Comparison of ENCODE assay signal across 10 cellular contexts in the genomic region with DNA sequence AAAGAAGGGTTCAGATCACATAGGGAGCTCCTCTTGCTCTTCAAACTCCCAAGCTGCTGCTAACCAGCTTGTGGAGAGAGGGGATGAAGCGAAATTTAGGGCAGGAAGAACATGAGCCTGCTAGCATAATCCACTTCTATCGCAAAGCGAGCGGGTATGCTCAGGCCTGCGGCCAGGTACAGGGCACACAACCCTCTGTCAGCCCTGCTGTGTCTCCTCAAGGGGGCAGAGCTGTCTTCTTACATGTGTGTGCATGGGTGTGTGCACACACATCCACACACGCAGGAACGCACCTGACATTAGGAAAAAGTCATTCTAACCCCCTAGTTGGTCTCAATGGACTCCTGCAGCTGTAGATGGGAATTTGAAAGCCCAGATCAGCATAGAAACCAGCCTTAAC.
DNase-seq lines count a peak whose midpoint lies in the region; ATAC-seq and TF ChIP-seq lines count a peak whose summit lies in the region.
"Had no signal": no experiment of that assay in that cellular context is flagged by ENCODE, and none has a peak within 500 bp of the region (broad histone marks: within the 10 kb centered on the region; RNA-seq: fewer than 3 reads in every experiment).

No MANE protein-coding gene starts in this region.

- DNase-seq in AG04450 (ENCODE audit: low read depth, low spot score), result no peak
- peak; percentile 49 for DNase-seq in choroid plexus epithelial cell (ENCODE audit: low read depth)
- DNase-seq in MV-4-11 (lab: John Stamatoyannopoulos, UW), result no peak
- DNase-seq in OCI-LY7 (ENCODE audit: low spot score), result no peak
- DNase-seq: NCI-H1436; stimulated activated CD4-positive, alpha-beta T cell treated with anti-CD3 and anti-CD28 coated beads, Interleukin-12 subunit alpha, Interleukin-12 subunit beta, amount 100 ng/mL, for 4 hours had no signal

- intact Hi-C loops in OCI-LY7 (cut with micrococcal nuclease; ENCODE audit: unreplicated experiment), result no loop called here

- no peaks in the 10 kb centered on the region for H4K20me1 ChIP-seq in OCI-LY7 (ENCODE audit: insufficient read depth, low read length)

- H3K4me1 ChIP-seq in liver (ENCODE audit: control insufficient read depth in 4 of 4, insufficient read depth in 4 of 4, low read length in 3 of 4) (peaks cover 9 to 67% (median 42%) of the 10 kb centered on the region in 4 donors), OCI-LY7 (ENCODE audit: insufficient read depth, low read length, poor library complexity, severe bottlenecking) (no peaks in the 10 kb centered on the region)

- CTCF ChIA-PET in AG04450 (lab: Charles Lee), result interaction anchor here (0.7 to 4.7 kb wide), 26 partner anchors 7 to 641 kb away, joined by 3 to 48 read pairs (median 3); a partner anchor contains a TSS
- CTCF ChIA-PET in OCI-LY7 (lab: Charles Lee; ENCODE audit: unreplicated experiment), result no interaction called here

- H3K36me3 ChIP-seq in liver (ENCODE audit: control insufficient read depth in 4 of 4, insufficient read depth in 3 of 4, low read depth in 1 of 4, low read length in 3 of 4) (no peaks in the 10 kb centered on the region), OCI-LY7 (ENCODE audit: insufficient read depth, low read length) (no peaks in the 10 kb centered on the region)

- WGBS in liver, result 38% methylated on average over 7 of the region's 7 CpGs

- H3K9me3 ChIP-seq in AG04450 (ENCODE audit: control insufficient read depth, insufficient read depth, low read length) (no peaks in the 10 kb centered on the region), liver (ENCODE audit: control insufficient read depth in 4 of 4, low read length in 3 of 4) (no peaks in the 10 kb centered on the region), OCI-LY7 (ENCODE audit: low read length) (no peaks in the 10 kb centered on the region)

- H3K9me2 ChIP-seq in OCI-LY7 (ENCODE audit: insufficient read depth, low read length), result no peaks in the 10 kb centered on the region

- H3K27me3 ChIP-seq in AG04450 (ENCODE audit: control insufficient read depth, insufficient read depth, low read length) (no peaks in the 10 kb centered on the region), liver (ENCODE audit: control insufficient read depth in 4 of 4, insufficient read depth in 4 of 4, low read length in 3 of 4) (no peaks in the 10 kb centered on the region)

- no peak for ATAC-seq in GM19324 (IDR thresholded peaks at IDR 0.05; ENCODE audit: low FRiP score, unreplicated experiment)
- ATAC-seq in HG02970 (IDR thresholded peaks at IDR 0.05; ENCODE audit: low FRiP score, unreplicated experiment), result no peak

- POLR2A ChIA-PET in AG04450 (lab: Yijun Ruan, JAX), result interaction anchor here (0.8 to 0.9 kb wide), 2 partner anchors 80 to 81 kb away, joined by 3 to 4 read pairs; a partner anchor contains a TSS
- POLR2A ChIA-PET in OCI-LY7 (lab: Charles Lee), result no interaction called here

- H3K9ac ChIP-seq in liver (ENCODE audit: low read depth in 1 of 2, low read length in 2 of 2), result peak overlapping the region in 1 of 2 donors; percentile 34

- TF ChIP-seq CTCF in AG04450 (IDR thresholded peaks at IDR 0.05; ENCODE audit: low read depth, low read length) (peak; percentile 43), choroid plexus epithelial cell (conservative IDR thresholded peaks at IDR 0.05; ENCODE audit: low read depth, low read length) (peak; percentile 78), liver (IDR thresholded peaks at IDR 0.05; ENCODE audit: low read depth, low read length, missing input control) (peak; percentile 80), OCI-LY7 (conservative IDR thresholded peaks at IDR 0.05; ENCODE audit: low read length) (no peak)

- TF ChIP-seq RAD21 in Ishikawa (IDR thresholded peaks at IDR 0.05; ENCODE audit: low read depth) (peak; percentile 57), liver (IDR thresholded peaks at IDR 0.05) (peak; percentile 90 to 96)

- no peak for TF ChIP-seq EP300 in Ishikawa (IDR thresholded peaks at IDR 0.05; ENCODE audit: borderline replicate concordance)

- no peaks in the 10 kb centered on the region for H3K79me2 ChIP-seq in OCI-LY7 (ENCODE audit: insufficient read depth, low read depth, low read length)

- no peak overlapping the region for H3K4me2 ChIP-seq in OCI-LY7 (ENCODE audit: low read length)

- no peak overlapping the region for H3K27ac ChIP-seq in AG04450 (ENCODE audit: low read depth, low read length)
- peak overlapping the region; percentile 62 to 66 for H3K27ac ChIP-seq in liver (ENCODE audit: low read depth in 1 of 2, low read length in 2 of 2)
- no peak overlapping the region for H3K27ac ChIP-seq in OCI-LY7 (ENCODE audit: low read depth, low read length, poor library complexity, severe bottlenecking)

- no TSS peak for BruUV-seq in OCI-LY7 (replicated peaks; lab: Mats Ljungman, UMichigan)

- H2AFZ ChIP-seq in OCI-LY7 (ENCODE audit: low read length), result no peak overlapping the region

- H3K4me3 ChIP-seq in AG04450 (ENCODE audit: low read depth, low read length), result no peak overlapping the region
- no peak overlapping the region for H3K4me3 ChIP-seq in choroid plexus epithelial cell (ENCODE audit: low read depth, low read length)
- H3K4me3 ChIP-seq in liver (ENCODE audit: low read depth in 1 of 3, low read length in 3 of 3), result no peak overlapping the region
- H3K4me3 ChIP-seq in OCI-LY7 (ENCODE audit: low read depth, low read length, poor library complexity, severe bottlenecking), result no peak overlapping the region

TF ChIP-seq in Ishikawa, 13 proteins besides CTCF, POLR2A, EP300 and RAD21:
- TF ChIP-seq TAF1 (IDR thresholded peaks at IDR 0.05; ENCODE audit: low read depth) (no peak), TCF12 (IDR thresholded peaks at IDR 0.05; ENCODE audit: low read depth) (no peak), YY1 (IDR thresholded peaks at IDR 0.05; ENCODE audit: low read depth) (no peak), CREB1 (IDR thresholded peaks at IDR 0.05; ENCODE audit: low read depth) (no peak), FOXM1 (IDR thresholded peaks at IDR 0.05; ENCODE audit: borderline replicate concordance, low read depth) (no peak), NFIC (IDR thresholded peaks at IDR 0.05) (no peak), ZBTB7A (IDR thresholded peaks at IDR 0.05; ENCODE audit: low read depth) (no peak), EGR1 (IDR thresholded peaks at IDR 0.05) (no peak), TEAD4 (IDR thresholded peaks at IDR 0.05) (no peak)
- TF ChIP-seq, protein P1, sequence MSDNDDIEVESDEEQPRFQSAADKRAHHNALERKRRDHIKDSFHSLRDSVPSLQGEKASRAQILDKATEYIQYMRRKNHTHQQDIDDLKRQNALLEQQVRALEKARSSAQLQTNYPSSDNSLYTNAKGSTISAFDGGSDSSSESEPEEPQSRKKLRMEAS (IDR thresholded peaks at IDR 0.05), result no peak
- TF ChIP-seq, protein P2, sequence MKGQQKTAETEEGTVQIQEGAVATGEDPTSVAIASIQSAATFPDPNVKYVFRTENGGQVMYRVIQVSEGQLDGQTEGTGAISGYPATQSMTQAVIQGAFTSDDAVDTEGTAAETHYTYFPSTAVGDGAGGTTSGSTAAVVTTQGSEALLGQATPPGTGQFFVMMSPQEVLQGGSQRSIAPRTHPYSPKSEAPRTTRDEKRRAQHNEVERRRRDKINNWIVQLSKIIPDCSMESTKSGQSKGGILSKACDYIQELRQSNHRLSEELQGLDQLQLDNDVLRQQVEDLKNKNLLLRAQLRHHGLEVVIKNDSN (IDR thresholded peaks at IDR 0.05), result no peak

TF ChIP-seq in liver, 16 proteins besides CTCF, POLR2A, EP300 and RAD21 (continues in another document):
- no peak for TF ChIP-seq TAF1 (conservative IDR thresholded peaks at IDR 0.05)
- no peak for TF ChIP-seq SP1 (IDR thresholded peaks at IDR 0.05)
- TF ChIP-seq, protein P1 (IDR thresholded peaks at IDR 0.05), result no peak
- no peak for TF ChIP-seq FOXA1 (IDR thresholded peaks at IDR 0.05)
- no peak for TF ChIP-seq FOXA2 (IDR thresholded peaks at IDR 0.05)
- no peak for TF ChIP-seq GABPA (IDR thresholded peaks at IDR 0.05 in 1 of 2, conservative IDR thresholded peaks at IDR 0.05 in 1 of 2)
- TF ChIP-seq HNF4G (IDR thresholded peaks at IDR 0.05), result no peak
- peak in 1 of 2 donors; percentile 34 for TF ChIP-seq JUND (IDR thresholded peaks at IDR 0.05)
- TF ChIP-seq, protein P3, sequence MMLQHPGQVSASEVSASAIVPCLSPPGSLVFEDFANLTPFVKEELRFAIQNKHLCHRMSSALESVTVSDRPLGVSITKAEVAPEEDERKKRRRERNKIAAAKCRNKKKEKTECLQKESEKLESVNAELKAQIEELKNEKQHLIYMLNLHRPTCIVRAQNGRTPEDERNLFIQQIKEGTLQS (IDR thresholded peaks at IDR 0.05), result no peak
- TF ChIP-seq EGR1 (IDR thresholded peaks at IDR 0.05; ENCODE audit: low read depth in 2 of 2), result no peak
- TF ChIP-seq RXRA (IDR thresholded peaks at IDR 0.05), result peak in 1 of 2 donors; percentile 43
- TF ChIP-seq NR2F2 (IDR thresholded peaks at IDR 0.05), result no peak
- TF ChIP-seq, protein P4, sequence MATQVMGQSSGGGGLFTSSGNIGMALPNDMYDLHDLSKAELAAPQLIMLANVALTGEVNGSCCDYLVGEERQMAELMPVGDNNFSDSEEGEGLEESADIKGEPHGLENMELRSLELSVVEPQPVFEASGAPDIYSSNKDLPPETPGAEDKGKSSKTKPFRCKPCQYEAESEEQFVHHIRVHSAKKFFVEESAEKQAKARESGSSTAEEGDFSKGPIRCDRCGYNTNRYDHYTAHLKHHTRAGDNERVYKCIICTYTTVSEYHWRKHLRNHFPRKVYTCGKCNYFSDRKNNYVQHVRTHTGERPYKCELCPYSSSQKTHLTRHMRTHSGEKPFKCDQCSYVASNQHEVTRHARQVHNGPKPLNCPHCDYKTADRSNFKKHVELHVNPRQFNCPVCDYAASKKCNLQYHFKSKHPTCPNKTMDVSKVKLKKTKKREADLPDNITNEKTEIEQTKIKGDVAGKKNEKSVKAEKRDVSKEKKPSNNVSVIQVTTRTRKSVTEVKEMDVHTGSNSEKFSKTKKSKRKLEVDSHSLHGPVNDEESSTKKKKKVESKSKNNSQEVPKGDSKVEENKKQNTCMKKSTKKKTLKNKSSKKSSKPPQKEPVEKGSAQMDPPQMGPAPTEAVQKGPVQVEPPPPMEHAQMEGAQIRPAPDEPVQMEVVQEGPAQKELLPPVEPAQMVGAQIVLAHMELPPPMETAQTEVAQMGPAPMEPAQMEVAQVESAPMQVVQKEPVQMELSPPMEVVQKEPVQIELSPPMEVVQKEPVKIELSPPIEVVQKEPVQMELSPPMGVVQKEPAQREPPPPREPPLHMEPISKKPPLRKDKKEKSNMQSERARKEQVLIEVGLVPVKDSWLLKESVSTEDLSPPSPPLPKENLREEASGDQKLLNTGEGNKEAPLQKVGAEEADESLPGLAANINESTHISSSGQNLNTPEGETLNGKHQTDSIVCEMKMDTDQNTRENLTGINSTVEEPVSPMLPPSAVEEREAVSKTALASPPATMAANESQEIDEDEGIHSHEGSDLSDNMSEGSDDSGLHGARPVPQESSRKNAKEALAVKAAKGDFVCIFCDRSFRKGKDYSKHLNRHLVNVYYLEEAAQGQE (IDR thresholded peaks at IDR 0.05), result no peak
- peak; percentile 15 for TF ChIP-seq YY1 (IDR thresholded peaks at IDR 0.05)

Comparison
In these comparisons a context has a peak if more than half of its experiments do, and no peak if none do; other contexts are left out.
1. H3K27ac ChIP-seq: peak in liver (2 of 2); none in AG04450 (single experiment) and OCI-LY7 (single experiment).